Comparison of ENCODE assay signal across 17 cellular contexts in genomic region chr2:19887508-19887907, GRCh38.
"Had no signal": no experiment of that assay in that cellular context is flagged by ENCODE, and none has a peak within 500 bp of the region (broad histone marks: within the 10 kb centered on the region; RNA-seq: fewer than 3 reads in every experiment).

No MANE protein-coding gene starts in this region.

- H3K9me3 ChIP-seq: heart left ventricle had no signal

- H3K36me3 ChIP-seq: heart left ventricle had no signal

- H3K27ac ChIP-seq: dorsolateral prefrontal cortex, foreskin keratinocyte, heart left ventricle had no signal

- ATAC-seq: activated naive CD4-positive, alpha-beta T cell treated with anti-CD3 and anti-CD28 coated beads, Interleukin-2, amount 50 U/mL, for 72 hours; foreskin keratinocyte; heart left ventricle; left lobe of liver; natural killer cell; right cardiac atrium; stimulated activated effector memory CD8-positive, alpha-beta T cell treated with anti-CD3 and anti-CD28 coated beads, Interleukin-12 subunit alpha, Interleukin-12 subunit beta, amount 100 ng/mL, for 72 hours; T-cell had no signal

- H3K4me3 ChIP-seq: dorsolateral prefrontal cortex, heart left ventricle, smooth muscle cell had no signal

- DNase-seq: activated CD4-positive, alpha-beta T cell treated with anti-CD3 and anti-CD28 coated beads, Interleukin-2, amount 50 U/mL, for 1 hour; activated CD4-positive, CD25-positive, alpha-beta regulatory T cell; activated effector memory CD4-positive, alpha-beta T cell treated with Interleukin-2 at 50 U/mL for 16 hours; activated T-cell treated with anti-CD3 and anti-CD28 coated beads, Interleukin-2, amount 50 U/mL, for 24 hours; amniotic stem cell; cerebellar nuclear complex; dorsolateral prefrontal cortex; foreskin keratinocyte; heart left ventricle; natural killer cell; nucleus accumbens; right cardiac atrium; T-cell had no signal

- H3K27me3 ChIP-seq: dorsolateral prefrontal cortex, foreskin keratinocyte, heart left ventricle had no signal
